Comparison of ENCODE assay signal across 11 cellular contexts in genomic region chr15:84947947-84948830, GRCh38. TPM values are rescaled to one million over a fixed set of nuclear protein-coding genes. Genes with fewer than 3 reads are reported as not detected.
DNase-seq lines count a peak whose midpoint lies in the region; ATAC-seq lines count a peak whose summit lies in the region.
"Had no signal": no experiment of that assay in that cellular context is flagged by ENCODE, and none has a peak within 500 bp of the region (broad histone marks: within the 10 kb centered on the region; RNA-seq: fewer than 3 reads in every experiment).

No MANE protein-coding gene starts in this region.

- CTCF ChIA-PET in activated CD4-positive, alpha-beta memory T cell treated with anti-CD3 and anti-CD28 coated beads for 36 hours (lab: Charles Lee): no interaction called here

- no peak for ATAC-seq in HG03457 (IDR thresholded peaks at IDR 0.05; ENCODE audit: unreplicated experiment)

- intact Hi-C loops in activated CD4-positive, alpha-beta memory T cell treated with anti-CD3 and anti-CD28 coated beads for 36 hours (cut with micrococcal nuclease): no loop called here

- H3K4me1 Mint-ChIP-seq in activated CD4-positive, alpha-beta memory T cell treated with anti-CD3 and anti-CD28 coated beads for 36 hours (ENCODE audit: low read depth): no peaks in the 10 kb centered on the region

- no peaks in the 10 kb centered on the region for H3K79me2 ChIP-seq in ACC112 (ENCODE audit: control insufficient read depth, insufficient read depth, low read length, unreplicated experiment)

- peaks cover 24% of the 10 kb centered on the region for H3K4me1 ChIP-seq in ACC112 (ENCODE audit: control insufficient read depth, insufficient read depth, low read length, unreplicated experiment)
- peaks cover 0 to 6% of the 10 kb centered on the region in 2 donors for H3K4me1 ChIP-seq in muscle layer of duodenum (ENCODE audit: control insufficient read depth in 1 of 2, insufficient read depth in 2 of 2, low read length in 2 of 2)

- H3K9me3 Mint-ChIP-seq in activated CD4-positive, alpha-beta memory T cell treated with anti-CD3 and anti-CD28 coated beads for 36 hours: no peaks in the 10 kb centered on the region

- H3K27ac ChIP-seq in ACC112 (ENCODE audit: low read depth, low read length) (peak overlapping the region; percentile 87), muscle layer of duodenum (ENCODE audit: low read length) (peak overlapping the region; percentile 29)
- H3K27ac ChIP-seq: BLaER1 had no signal

- H3K36me3 ChIP-seq in ACC112 (ENCODE audit: insufficient read depth, low read length) (no peaks in the 10 kb centered on the region), MG63 (no peaks in the 10 kb centered on the region), muscle layer of duodenum (ENCODE audit: control insufficient read depth in 1 of 2, insufficient read depth in 2 of 2, low read length in 2 of 2) (no peaks in the 10 kb centered on the region)
- H3K36me3 ChIP-seq: BLaER1 had no signal

- POLR2A ChIA-PET in activated CD4-positive, alpha-beta memory T cell treated with anti-CD3 and anti-CD28 coated beads for 36 hours (lab: Charles Lee): no interaction called here

- no peak overlapping the region for H3K27ac Mint-ChIP-seq in activated CD4-positive, alpha-beta memory T cell treated with anti-CD3 and anti-CD28 coated beads for 36 hours

- H2AFZ ChIP-seq in ACC112 (ENCODE audit: low read length, unreplicated experiment): no peak overlapping the region

- DNase-seq in MG63: peak; percentile 90
- peak; percentile 86 for DNase-seq in dermis blood vessel endothelial cell
- DNase-seq in GM19238 (ENCODE audit: insufficient read length, low spot score): no peak
- no peak for DNase-seq in ureter (ENCODE audit: low spot score)
- DNase-seq in activated CD4-positive, alpha-beta memory T cell treated with anti-CD3 and anti-CD28 coated beads for 36 hours: no peak
- DNase-seq: NCI-H1417 treated with DMSO at 0.1 percent for 48 hours, SIG-M5 had no signal

- H3K27me3 ChIP-seq in ACC112 (ENCODE audit: insufficient read depth, low read length) (no peaks in the 10 kb centered on the region), MG63 (no peaks in the 10 kb centered on the region), muscle layer of duodenum (ENCODE audit: low read depth, low read length) (no peaks in the 10 kb centered on the region)
- H3K27me3 ChIP-seq: BLaER1 had no signal

- H3K9me3 ChIP-seq in MG63 (peaks cover 6% of the 10 kb centered on the region), muscle layer of duodenum (ENCODE audit: control insufficient read depth in 1 of 2, low read length in 2 of 2) (no peaks in the 10 kb centered on the region)
- H3K9me3 ChIP-seq: BLaER1 had no signal

- H3K4me3 ChIP-seq in ACC112 (ENCODE audit: low read depth, low read length) (no peak overlapping the region; the same call in 1 of the 2 replicates), MG63 (no peak overlapping the region), muscle layer of duodenum (ENCODE audit: low read depth in 1 of 2, low read length in 2 of 2) (no peak overlapping the region)
- H3K4me3 ChIP-seq: BLaER1 had no signal

- H3K4me3 Mint-ChIP-seq in activated CD4-positive, alpha-beta memory T cell treated with anti-CD3 and anti-CD28 coated beads for 36 hours: no peak overlapping the region

- H3K27me3 Mint-ChIP-seq in activated CD4-positive, alpha-beta memory T cell treated with anti-CD3 and anti-CD28 coated beads for 36 hours: no peaks in the 10 kb centered on the region

- H3K36me3 Mint-ChIP-seq in activated CD4-positive, alpha-beta memory T cell treated with anti-CD3 and anti-CD28 coated beads for 36 hours: no peaks in the 10 kb centered on the region

RNA-seq across cellular contexts. Expression of gene PDE8A, which starts 33.5 kb away (rescaled TPM):
- 7.9 and 12.5 TPM in 2 replicates for total RNA-seq in MG63 (2014; rRNA removed; shearing (Covaris generic); ENCODE audit: low replicate concordance)
- total RNA-seq in dermis blood vessel endothelial cell (69.8 and 85.3 TPM in 2 replicates), ureter (67.4 TPM)
- 10 to 100 TPM; 20.8 to 21.2 TPM for total RNA-seq in activated CD4-positive, alpha-beta memory T cell treated with anti-CD3 and anti-CD28 coated beads for 36 hours

Comparison
In these comparisons a context has a peak if more than half of its experiments do, and no peak if none do; other contexts are left out.
1. DNase-seq: peak in MG63 (single experiment) and dermis blood vessel endothelial cell (single experiment); none in GM19238 (single experiment), ureter (single experiment) and activated CD4-positive, alpha-beta memory T cell treated with anti-CD3 and anti-CD28 coated beads for 36 hours (single experiment).